27 cellular contexts compared by ENCODE assay signal in the genomic region with DNA sequence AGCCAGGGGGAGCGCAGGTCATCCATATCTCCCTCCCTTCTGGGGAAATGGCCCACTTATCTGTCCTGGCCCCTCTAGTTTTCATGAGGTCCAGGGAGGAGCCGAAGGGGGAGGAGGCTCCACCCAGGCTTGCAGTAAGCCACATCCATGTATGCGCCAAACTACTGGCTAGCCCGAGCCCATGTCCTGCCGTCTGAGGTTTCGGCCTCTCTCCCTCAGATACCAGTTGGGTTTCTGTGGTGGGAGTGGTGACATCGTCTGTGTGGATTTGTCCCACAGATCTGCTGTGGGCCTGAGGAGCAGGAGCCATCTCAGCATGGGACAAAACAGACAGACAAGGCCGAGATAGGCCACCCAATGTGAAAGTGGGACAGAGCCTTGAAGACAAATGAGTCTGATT.
"Had no signal": no experiment of that assay in that cellular context is flagged by ENCODE, and none has a peak within 500 bp of the region (broad histone marks: within the 10 kb centered on the region; RNA-seq: fewer than 3 reads in every experiment).

No MANE protein-coding gene starts in this region.

- DNase-seq: activated CD4-positive, alpha-beta memory T cell treated with anti-CD3 and anti-CD28 coated beads, Interleukin-2, amount 10 ng/mL, durations not matched to agents 7 days and 5 days; activated CD4-positive, alpha-beta T cell treated with anti-CD3 and anti-CD28 coated beads for 36 hours; activated CD4-positive, alpha-beta T cell treated with anti-CD3 and anti-CD28 coated beads, Interleukin-2, amount 10 ng/mL, durations not matched to agents 24 days and 14 days; activated CD4-positive, alpha-beta T cell treated with anti-CD3 and anti-CD28 coated beads, Interleukin-2, amount 50 U/mL, for 4 hours; activated CD4-positive, CD25-positive, alpha-beta regulatory T cell; activated CD4-positive, CD25-positive, alpha-beta regulatory T cell treated with anti-CD3 and anti-CD28 coated beads, Interleukin-2, amount 50 U/mL, for 72 hours; activated CD8-positive, alpha-beta memory T cell treated with anti-CD3 and anti-CD28 coated beads, Interleukin-2, amount 50 U/mL, for 48 hours; activated gamma-delta T cell; activated naive CD4-positive, alpha-beta T cell; activated naive CD4-positive, alpha-beta T cell treated with anti-CD3 and anti-CD28 coated beads, Interleukin-2, amount 10 ng/mL, durations not matched to agents 7 days and 5 days; activated naive CD8-positive, alpha-beta T cell treated with anti-CD3 and anti-CD28 coated beads, Interleukin-2, amount 10 ng/mL, durations not matched to agents 7 days and 5 days; activated T-cell treated with anti-CD3 and anti-CD28 coated beads for 4 hours; activated T-cell treated with anti-CD3 and anti-CD28 coated beads, Interleukin-2, amount 50 U/mL, for 24 hours; activated T-cell treated with anti-CD3 and anti-CD28 coated beads, Interleukin-2, amount 50 U/mL, for 72 hours; central memory CD4-positive, alpha-beta T cell; cerebellar nuclear complex; colonic mucosa; effector CD8-positive, alpha-beta T cell; esophagus squamous epithelium; foreskin melanocyte; T-helper 2 cell had no signal

- H3K9me3 ChIP-seq: ascending aorta, breast epithelium, colonic mucosa, esophagus squamous epithelium, gastroesophageal sphincter had no signal

- H3K4me3 ChIP-seq: ascending aorta, breast epithelium, cardiac muscle cell, colonic mucosa, esophagus squamous epithelium, gastroesophageal sphincter had no signal

- ATAC-seq: activated CD4-positive, alpha-beta T cell treated with anti-CD3 and anti-CD28 coated beads for 36 hours; activated naive CD4-positive, alpha-beta T cell treated with anti-CD3 and anti-CD28 coated beads, Interleukin-2, amount 50 U/mL, for 72 hours; activated T-cell treated with anti-CD3 and anti-CD28 coated beads, Interleukin-2, amount 50 U/mL, for 72 hours; gastroesophageal sphincter had no signal

- H3K27ac ChIP-seq: ascending aorta, breast epithelium, cardiac muscle cell, colonic mucosa, epithelial cell of prostate, esophagus squamous epithelium, gastroesophageal sphincter had no signal

- H3K36me3 ChIP-seq: ascending aorta, breast epithelium, cardiac muscle cell, colonic mucosa had no signal

- H3K27me3 ChIP-seq: ascending aorta, breast epithelium, cardiac muscle cell, colonic mucosa, esophagus squamous epithelium, gastroesophageal sphincter had no signal

- H3K4me1 ChIP-seq: colonic mucosa had no signal
